ENCODE assay signal across 15 cellular contexts in the genomic region with DNA sequence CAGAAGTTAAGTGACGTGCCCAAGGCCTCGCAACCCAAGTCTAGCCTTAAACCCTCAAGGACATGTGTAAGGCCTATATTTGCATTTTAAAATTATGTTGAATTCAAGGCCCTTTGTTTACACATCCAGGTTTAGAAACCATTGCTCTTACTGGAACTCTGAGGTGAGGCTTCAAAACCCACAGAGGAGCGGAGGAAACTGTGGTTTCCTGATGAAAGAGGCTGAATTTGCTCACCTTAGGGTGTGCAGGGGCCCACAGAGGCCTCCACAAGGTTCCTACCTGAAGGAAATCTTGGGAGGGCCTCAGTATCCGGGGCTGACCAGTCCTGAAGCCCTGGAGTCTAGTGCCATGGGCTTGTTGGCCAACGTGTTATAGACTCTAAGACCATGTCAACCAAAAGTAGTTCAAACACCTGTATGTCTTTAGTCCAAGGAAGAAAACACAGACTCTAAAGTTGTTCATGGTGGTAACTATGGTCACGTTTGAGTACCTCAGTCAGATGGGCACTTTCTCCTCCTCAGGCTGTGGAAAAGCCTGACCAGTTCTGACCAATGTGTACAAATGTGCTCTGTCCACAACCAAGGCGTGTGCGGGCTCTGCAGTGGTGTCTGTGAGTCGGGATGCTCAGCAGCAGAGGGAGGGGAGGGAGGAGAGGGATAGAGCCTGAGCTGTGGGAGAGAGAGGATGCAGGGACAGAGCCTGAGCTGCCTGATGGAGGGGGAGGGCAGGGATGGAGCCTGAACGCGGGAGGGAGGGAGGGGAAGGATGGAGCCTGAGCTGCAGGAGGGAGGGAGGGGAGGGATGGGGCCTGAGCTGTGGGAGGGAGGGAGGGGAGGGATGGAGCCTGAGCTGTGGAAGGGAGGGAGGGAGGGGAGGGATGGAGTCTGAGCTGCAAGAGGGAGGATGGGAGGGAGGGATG.
DNase-seq lines count a peak whose midpoint lies in the region; ATAC-seq and TF ChIP-seq lines count a peak whose summit lies in the region.
"Had no signal": no experiment of that assay in that cellular context is flagged by ENCODE, and none has a peak within 500 bp of the region (broad histone marks: within the 10 kb centered on the region; RNA-seq: fewer than 3 reads in every experiment).

No MANE protein-coding gene starts in this region.

- H4K20me1 ChIP-seq in Loucy (ENCODE audit: insufficient read depth, low read length, poor library complexity, severe bottlenecking) (no peaks in the 10 kb centered on the region), OCI-LY7 (ENCODE audit: insufficient read depth, low read length) (no peaks in the 10 kb centered on the region)

- peaks cover 70% of the 10 kb centered on the region for H3K4me1 ChIP-seq in Loucy (ENCODE audit: insufficient read depth, low read length, poor library complexity, severe bottlenecking)
- H3K4me1 ChIP-seq in OCI-LY7 (ENCODE audit: insufficient read depth, low read length, poor library complexity, severe bottlenecking) = no peaks in the 10 kb centered on the region
- H3K4me1 ChIP-seq: prostate gland had no signal

- H3K27me3 Mint-ChIP-seq in activated naive CD8-positive, alpha-beta T cell treated with anti-CD3 and anti-CD28 coated beads for 36 hours = peaks cover 29% of the 10 kb centered on the region
- H3K27me3 Mint-ChIP-seq in stimulated activated naive CD8-positive, alpha-beta T cell treated with anti-CD3 and anti-CD28 coated beads, Interleukin-15, amount 100 ng/mL, for 72 hours = peaks cover 28% of the 10 kb centered on the region

- H2AFZ ChIP-seq in Loucy (ENCODE audit: low read length) (no peak overlapping the region), OCI-LY7 (ENCODE audit: low read length) (no peak overlapping the region)

- POLR2A ChIA-PET in OCI-LY7 (lab: Charles Lee) (interaction anchor here (0.6 kb wide), 1 partner anchor 220 kb away, joined by 3 read pairs; no protein-coding TSS in a partner anchor), RWPE1 (lab: Yijun Ruan, JAX; ENCODE audit: low non-redundant PET) (no interaction called here)

- H3K36me3 ChIP-seq in Loucy (ENCODE audit: insufficient read depth, low read length) (no peaks in the 10 kb centered on the region), OCI-LY7 (ENCODE audit: insufficient read depth, low read length) (no peaks in the 10 kb centered on the region)
- H3K36me3 ChIP-seq: prostate gland had no signal

- H3K27ac Mint-ChIP-seq in activated naive CD8-positive, alpha-beta T cell treated with anti-CD3 and anti-CD28 coated beads for 36 hours = no peak overlapping the region
- H3K27ac Mint-ChIP-seq in stimulated activated naive CD8-positive, alpha-beta T cell treated with anti-CD3 and anti-CD28 coated beads, Interleukin-15, amount 100 ng/mL, for 72 hours = peak overlapping the region in 1 of 2 donors; percentile 31
- H3K27ac Mint-ChIP-seq: T-helper 1 cell treated with Interleukin-12 subunit alpha and Interleukin-12 subunit beta and Interleukin-4 antibody, amounts not matched to agents 30 μg/mL and 1 μg/mL, for 36 hours had no signal

- H3K4me2 ChIP-seq in Loucy (ENCODE audit: low read depth, low read length, poor library complexity, severe bottlenecking) = peak overlapping the region; percentile 64
- H3K4me2 ChIP-seq in OCI-LY7 (ENCODE audit: low read length) = no peak overlapping the region

- no TSS peak for BruUV-seq in OCI-LY7 (replicated peaks; lab: Mats Ljungman, UMichigan)

- CTCF ChIA-PET in OCI-LY7 (lab: Charles Lee; ENCODE audit: unreplicated experiment) (interaction anchor here (0.6 to 0.7 kb wide), 3 partner anchors 85 to 486 kb away, joined by 5 to 15 read pairs (median 7); no protein-coding TSS in a partner anchor), RWPE1 (lab: Yijun Ruan, JAX) (interaction anchor here (0.9 kb wide), 1 partner anchor 24 kb away, joined by 3 read pairs; no protein-coding TSS in a partner anchor)

- H3K4me3 ChIP-seq in Loucy (ENCODE audit: low read length, poor library complexity, severe bottlenecking) (peak overlapping the region; percentile 47), OCI-LY7 (ENCODE audit: low read depth, low read length, poor library complexity, severe bottlenecking) (no peak overlapping the region)

- H3K79me2 ChIP-seq in Loucy (ENCODE audit: insufficient read depth, low read length) (no peaks in the 10 kb centered on the region), OCI-LY7 (ENCODE audit: insufficient read depth, low read depth, low read length) (no peaks in the 10 kb centered on the region)

- H3K9me2 ChIP-seq in Loucy (replicated peaks; ENCODE audit: low read depth, low read length) = no peaks in the 10 kb centered on the region
- no peaks in the 10 kb centered on the region for H3K9me2 ChIP-seq in OCI-LY7 (ENCODE audit: insufficient read depth, low read length)

- ATAC-seq in stimulated activated naive CD8-positive, alpha-beta T cell treated with anti-CD3 and anti-CD28 coated beads, Interleukin-15, amount 100 ng/mL, for 72 hours = peak; percentile 90
- ATAC-seq: esophagus mucosa had no signal

- H3K4me3 Mint-ChIP-seq in activated naive CD8-positive, alpha-beta T cell treated with anti-CD3 and anti-CD28 coated beads for 36 hours = no peak overlapping the region
- H3K4me3 Mint-ChIP-seq in stimulated activated naive CD8-positive, alpha-beta T cell treated with anti-CD3 and anti-CD28 coated beads, Interleukin-15, amount 100 ng/mL, for 72 hours = peak overlapping the region; percentile 14 to 21
- H3K4me3 Mint-ChIP-seq: T-helper 1 cell treated with Interleukin-12 subunit alpha and Interleukin-12 subunit beta and Interleukin-4 antibody, amounts not matched to agents 30 μg/mL and 1 μg/mL, for 36 hours had no signal

- peaks cover 11% of the 10 kb centered on the region for H3F3A ChIP-seq in Loucy (ENCODE audit: low read depth)

- H3K9me3 ChIP-seq in Loucy (ENCODE audit: insufficient read depth, low read depth, low read length) = no peaks in the 10 kb centered on the region
- H3K9me3 ChIP-seq in OCI-LY7 (ENCODE audit: low read length) = no peaks in the 10 kb centered on the region
- H3K9me3 ChIP-seq: prostate gland had no signal

- TF ChIP-seq CTCF in Loucy (conservative IDR thresholded peaks at IDR 0.05; ENCODE audit: low read length) (no peak), OCI-LY7 (conservative IDR thresholded peaks at IDR 0.05; ENCODE audit: low read length) (no peak), RWPE1 (conservative IDR thresholded peaks at IDR 0.05; ENCODE audit: low read depth) (no peak)

- intact Hi-C loops in OCI-LY7 (cut with micrococcal nuclease; ENCODE audit: unreplicated experiment) = no loop called here

- DNase-seq in stimulated activated CD4-positive, alpha-beta T cell treated with anti-CD3 and anti-CD28 coated beads, Interleukin-15, amount 100 ng/mL, for 48 hours (ENCODE audit: low read depth in 2 of 2) = peak; percentile 8 to 10
- no peak for DNase-seq in stimulated activated CD4-positive, alpha-beta T cell treated with anti-CD3 and anti-CD28 coated beads, Interleukin-4, amount 100 ng/mL, for 24 hours
- peak; percentile 10 for DNase-seq in activated naive CD8-positive, alpha-beta T cell treated with anti-CD3 and anti-CD28 coated beads for 36 hours
- peak in 1 of 2 donors; percentile 60 for DNase-seq in stimulated activated naive CD8-positive, alpha-beta T cell treated with anti-CD3 and anti-CD28 coated beads, Interleukin-15, amount 100 ng/mL, for 72 hours
- no peak for DNase-seq in NCI-H2081 treated with DMSO at 0.1 percent for 48 hours (lab: John Stamatoyannopoulos, UW)
- DNase-seq in OCI-LY7 (ENCODE audit: low spot score) = no peak
- no peak for DNase-seq in RWPE1 (ENCODE audit: low spot score)
- DNase-seq: anterior cingulate cortex, IMR-90, NCI-H1105 treated with DMSO at 0.1 percent for 48 hours, NCI-H510A had no signal

- no peaks in the 10 kb centered on the region for H3K27me3 ChIP-seq in Loucy (ENCODE audit: insufficient read depth, low read length, poor library complexity, severe bottlenecking)

- H3K27ac ChIP-seq in OCI-LY7 (ENCODE audit: low read depth, low read length, poor library complexity, severe bottlenecking) (no peak overlapping the region), RWPE1 (no peak overlapping the region)

- H3K9ac ChIP-seq in Loucy (ENCODE audit: low read depth, low read length, poor library complexity, severe bottlenecking) = peak overlapping the region; percentile 44

- no peaks in the 10 kb centered on the region for H3K9me3 Mint-ChIP-seq in activated naive CD8-positive, alpha-beta T cell treated with anti-CD3 and anti-CD28 coated beads for 36 hours
- no peaks in the 10 kb centered on the region for H3K9me3 Mint-ChIP-seq in stimulated activated naive CD8-positive, alpha-beta T cell treated with anti-CD3 and anti-CD28 coated beads, Interleukin-15, amount 100 ng/mL, for 72 hours
- H3K9me3 Mint-ChIP-seq: T-helper 1 cell treated with Interleukin-12 subunit alpha and Interleukin-12 subunit beta and Interleukin-4 antibody, amounts not matched to agents 30 μg/mL and 1 μg/mL, for 36 hours had no signal

- peaks cover 13% of the 10 kb centered on the region for H3K4me1 Mint-ChIP-seq in activated naive CD8-positive, alpha-beta T cell treated with anti-CD3 and anti-CD28 coated beads for 36 hours
- peaks cover 12% of the 10 kb centered on the region for H3K4me1 Mint-ChIP-seq in stimulated activated naive CD8-positive, alpha-beta T cell treated with anti-CD3 and anti-CD28 coated beads, Interleukin-15, amount 100 ng/mL, for 72 hours

- no peaks in the 10 kb centered on the region for H3K36me3 Mint-ChIP-seq in activated naive CD8-positive, alpha-beta T cell treated with anti-CD3 and anti-CD28 coated beads for 36 hours

Comparison
In these comparisons a context has a peak if more than half of its experiments do, and no peak if none do; other contexts are left out.
1. DNase-seq: peak in stimulated activated CD4-positive, alpha-beta T cell treated with anti-CD3 and anti-CD28 coated beads, Interleukin-15, amount 100 ng/mL, for 48 hours (2 of 2) and activated naive CD8-positive, alpha-beta T cell treated with anti-CD3 and anti-CD28 coated beads for 36 hours (single experiment); none in stimulated activated CD4-positive, alpha-beta T cell treated with anti-CD3 and anti-CD28 coated beads, Interleukin-4, amount 100 ng/mL, for 24 hours (single experiment), NCI-H2081 treated with DMSO at 0.1 percent for 48 hours (single experiment), OCI-LY7 (single experiment) and RWPE1 (single experiment).